In the genomic region with DNA sequence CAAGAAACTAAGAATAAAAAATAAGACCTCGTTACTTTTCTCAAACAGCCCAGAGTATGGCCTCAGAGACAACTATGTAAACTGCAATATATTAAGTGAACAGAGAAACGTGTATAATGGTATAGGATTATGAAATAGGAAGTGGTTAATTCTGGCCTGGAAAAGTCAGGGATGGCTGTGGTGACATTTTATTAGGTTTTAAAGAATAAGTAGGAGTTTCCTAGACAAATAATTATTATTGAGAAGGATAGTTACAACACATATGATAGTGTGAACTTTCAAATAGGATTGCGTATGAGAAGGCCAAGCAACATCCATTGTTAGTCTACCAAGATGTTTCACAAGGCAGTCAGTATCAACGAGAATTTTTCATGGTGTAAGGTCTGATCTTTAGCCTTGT, we compare ENCODE assay signal across 19 cellular contexts.
"Had no signal": no experiment of that assay in that cellular context is flagged by ENCODE, and none has a peak within 500 bp of the region (broad histone marks: within the 10 kb centered on the region; RNA-seq: fewer than 3 reads in every experiment).

No MANE protein-coding gene starts in this region.

- H3K9me3 ChIP-seq: gastrocnemius medialis, lower lobe of right lung, testis had no signal

- DNase-seq: effector memory CD4-positive, alpha-beta T cell; gastrocnemius medialis; glutamatergic neuron; immature natural killer cell; kidney; left cardiac atrium; left ventricle myocardium inferior; lower lobe of right lung; natural killer cell; ovary; sigmoid colon; stimulated activated CD4-positive, alpha-beta T cell treated with anti-CD3 and anti-CD28 coated beads, Interleukin-2, amount 100 ng/mL, for 48 hours; stimulated activated naive CD8-positive, alpha-beta T cell treated with anti-CD3 and anti-CD28 coated beads, Interleukin-15, amount 100 ng/mL, for 72 hours; testis had no signal

- H3K4me3 ChIP-seq: gastrocnemius medialis, left ventricle myocardium inferior, lower lobe of right lung, ovary, right atrium auricular region, sigmoid colon, skin epidermis, testis, tibial nerve had no signal

- H3K4me1 ChIP-seq: gastrocnemius medialis, right atrium auricular region, sigmoid colon, testis, tibial nerve had no signal

- H3K27ac ChIP-seq: gastrocnemius medialis, left ventricle myocardium inferior, lower lobe of right lung, ovary, right atrium auricular region, sigmoid colon, skin epidermis, testis, tibial nerve had no signal

- H3K27me3 ChIP-seq: gastrocnemius medialis, ovary, right atrium auricular region, sigmoid colon, testis, tibial nerve had no signal

- H3K36me3 ChIP-seq: gastrocnemius medialis, left ventricle myocardium inferior, lower lobe of right lung, ovary, right atrium auricular region, sigmoid colon, tibial nerve had no signal

- ATAC-seq: esophagus mucosa; gastrocnemius medialis; lower lobe of right lung; natural killer cell; stimulated activated memory B cell treated with anti-CD40 and anti-IgM and Interleukin-4, amounts not matched to agents 10 μg/mL and 1 μg/mL and 100 μg/mL, for 72 hours; stimulated activated naive CD8-positive, alpha-beta T cell treated with anti-CD3 and anti-CD28 coated beads, Interleukin-15, amount 100 ng/mL, for 72 hours had no signal
